15 cellular contexts compared by ENCODE assay signal in the genomic region with DNA sequence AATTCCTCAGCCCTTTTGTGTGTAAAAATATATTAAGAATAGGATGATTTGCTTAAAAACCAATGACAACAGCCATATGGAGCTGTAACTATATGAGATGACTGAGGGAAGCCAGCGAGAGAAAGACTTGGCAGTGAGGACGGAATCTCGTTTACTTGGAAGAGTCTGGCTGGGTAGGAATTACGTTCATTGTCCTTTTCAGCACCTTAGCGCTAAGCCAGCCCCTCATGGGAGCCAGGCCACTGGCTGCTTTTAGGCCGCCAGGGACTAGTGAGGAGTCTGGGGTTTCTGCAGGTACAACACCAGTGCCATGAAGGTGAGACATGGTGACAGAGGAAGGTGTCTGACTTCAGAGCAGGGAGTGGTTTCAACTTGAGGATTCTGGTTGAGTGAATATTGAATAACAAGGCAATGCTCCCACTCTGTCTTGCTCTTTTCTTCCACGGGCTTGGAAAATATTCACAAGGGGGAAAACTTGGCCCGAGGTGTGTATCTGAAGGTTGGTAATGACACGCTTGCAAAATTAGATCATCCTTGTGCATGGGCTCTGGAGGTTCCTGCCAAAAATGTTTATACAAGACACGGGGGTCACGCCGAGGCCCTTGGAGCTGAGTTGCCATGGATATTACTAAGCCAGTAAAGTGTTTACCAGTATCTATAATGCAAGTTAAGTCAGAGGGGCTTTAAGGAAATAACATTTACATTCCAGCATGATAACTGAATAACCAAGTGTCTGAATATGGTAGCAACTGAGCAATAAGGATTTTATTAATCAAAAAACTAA. TPM values are rescaled to one million over a fixed set of nuclear protein-coding genes. Genes with fewer than 3 reads are reported as not detected.
A peak's percentile ranks its signal among the peaks of the same experiment; 100 is the strongest.
DNase-seq lines count a peak whose midpoint lies in the region; ATAC-seq and TF ChIP-seq lines count a peak whose summit lies in the region.
"Had no signal": no experiment of that assay in that cellular context is flagged by ENCODE, and none has a peak within 500 bp of the region (broad histone marks: within the 10 kb centered on the region; RNA-seq: fewer than 3 reads in every experiment).

No MANE protein-coding gene starts in this region.

- H3K4me2 ChIP-seq in HCT116 (ENCODE audit: low read length) (no peak overlapping the region), hepatocyte (no peak overlapping the region)

- no peak for TF ChIP-seq CTCF in HCT116 (IDR thresholded peaks at IDR 0.05 in 2 of 3, conservative IDR thresholded peaks at IDR 0.05 in 1 of 3; ENCODE audit: borderline replicate concordance in 1 of 3, insufficient read depth in 1 of 3, low read depth in 2 of 3, low read length in 2 of 3)
- TF ChIP-seq CTCF in brain (conservative IDR thresholded peaks at IDR 0.05), result no peak
- no peak for TF ChIP-seq CTCF in hepatocyte (IDR thresholded peaks at IDR 0.05; ENCODE audit: poor library complexity)
- no peak for TF ChIP-seq CTCF in stomach (IDR thresholded peaks at IDR 0.05)
- no peak for TF ChIP-seq CTCF in body of pancreas (IDR thresholded peaks at IDR 0.05)
- TF ChIP-seq CTCF in foreskin keratinocyte (conservative IDR thresholded peaks at IDR 0.05), result no peak

- peaks cover 35% of the 10 kb centered on the region for H3K4me1 Mint-ChIP-seq in brain

- no peak for DNase-seq in HCT116 (ENCODE audit: low read depth, low spot score)
- DNase-seq in hepatocyte (ENCODE audit: low spot score), result no peak
- no peak for DNase-seq in stomach
- no peak for DNase-seq in body of pancreas
- DNase-seq in SIG-M5 (lab: John Stamatoyannopoulos, UW), result no peak
- DNase-seq in NCI-H1436 (lab: John Stamatoyannopoulos, UW), result no peak
- DNase-seq in foreskin keratinocyte, result no peak
- DNase-seq: activated B cell treated with CpG ODN at 0.5 μM for 24 hours; activated T-cell treated with anti-CD3 and anti-CD28 coated beads, Interleukin-2, amount 50 U/mL, for 1 hour; DMS 273 treated with DMSO at 0.1 percent for 48 hours; KBM-7; ovary; stimulated activated CD4-positive, alpha-beta T cell treated with anti-CD3 and anti-CD28 coated beads, Interleukin-2, amount 100 ng/mL, for 48 hours had no signal

- POLR2A ChIA-PET in HCT116 (lab: Charles Lee), result no interaction called here

- H3K9me3 ChIP-seq in HCT116 (ENCODE audit: control insufficient read depth in 1 of 2, insufficient read depth in 1 of 2, low read depth in 1 of 2, low read length in 2 of 2) (no peaks in the 10 kb centered on the region), hepatocyte (ENCODE audit: low read depth) (no peaks in the 10 kb centered on the region), stomach (no peaks in the 10 kb centered on the region), body of pancreas (no peaks in the 10 kb centered on the region)
- H3K9me3 ChIP-seq: ovary had no signal

- peaks cover 61% of the 10 kb centered on the region for H3K36me3 Mint-ChIP-seq in brain

- intact Hi-C loops in HCT116 (cut with micrococcal nuclease) (no loop called here), stomach (cut with DNase I; ENCODE audit: low total_unique reads) (no loop called here), body of pancreas (cut with DNase I) (no loop called here)

- H4K20me1 ChIP-seq in HCT116 (ENCODE audit: insufficient read depth) (no peaks in the 10 kb centered on the region), hepatocyte (ENCODE audit: insufficient read depth, poor library complexity, severe bottlenecking) (peaks cover 89% of the 10 kb centered on the region)

- H3K4me3 ChIP-seq in HCT116 (replicated peaks in 1 of 2; ENCODE audit: low read depth in 1 of 2, low read length in 2 of 2), result no peak overlapping the region
- no peak overlapping the region for H3K4me3 ChIP-seq in hepatocyte
- H3K4me3 ChIP-seq in stomach, result no peak overlapping the region
- no peak overlapping the region for H3K4me3 ChIP-seq in body of pancreas
- H3K4me3 ChIP-seq: ovary had no signal

- H3K4me1 ChIP-seq in HCT116 (ENCODE audit: control insufficient read depth in 1 of 2, insufficient read depth in 2 of 2, low read length in 2 of 2) (peaks cover 0 to 2% of the 10 kb centered on the region in 2 experiments; a peak in 2 of 4 replicates), hepatocyte (ENCODE audit: insufficient read depth) (peaks cover 32% of the 10 kb centered on the region), stomach (peaks cover 38 to 100% (median 71%) of the 10 kb centered on the region in 4 donors), body of pancreas (peaks cover 22% of the 10 kb centered on the region), foreskin keratinocyte (peaks cover 2% of the 10 kb centered on the region)

- no peak for TF ChIP-seq EP300 in stomach (IDR thresholded peaks at IDR 0.05)

- WGBS in hepatocyte (ENCODE audit: low lambda C conversion rate, missing lambda C conversion rate), result 65% methylated on average over 12 of the region's 12 CpGs
- WGBS in stomach, 5 donors, result 60 to 78% (median 74%) methylated on average over 12 of the region's 12 CpGs
- 72 to 76% methylated on average over 12 of the region's 12 CpGs for WGBS in body of pancreas, 2 donors

- TF ChIP-seq POLR2A in HCT116 (IDR thresholded peaks at IDR 0.05; ENCODE audit: borderline replicate concordance, extremely low read depth, insufficient read depth, insufficient read length) (no peak), stomach (IDR thresholded peaks at IDR 0.05) (no peak), body of pancreas (IDR thresholded peaks at IDR 0.05) (no peak)

- H3K9me3 Mint-ChIP-seq in brain, result peaks cover 0 to 5% (median 0%) of the 10 kb centered on the region in 5 experiments
- H3K9me3 Mint-ChIP-seq: activated B cell treated with CpG ODN at 0.5 μM for 24 hours had no signal

- H3K27me3 ChIP-seq in HCT116 (ENCODE audit: insufficient read depth, low read length) (no peaks in the 10 kb centered on the region), hepatocyte (no peaks in the 10 kb centered on the region), stomach (no peaks in the 10 kb centered on the region), body of pancreas (no peaks in the 10 kb centered on the region), foreskin keratinocyte (no peaks in the 10 kb centered on the region)
- H3K27me3 ChIP-seq: ovary had no signal

- TF ChIP-seq RAD21 in HCT116 (IDR thresholded peaks at IDR 0.05; ENCODE audit: low read depth), result no peak

- H2AFZ ChIP-seq in HCT116 (ENCODE audit: low read depth, low read length, poor library complexity, severe bottlenecking), result no peak overlapping the region
- no peak overlapping the region for H2AFZ ChIP-seq in hepatocyte

- H3K27me3 Mint-ChIP-seq in brain, result no peaks in the 10 kb centered on the region
- H3K27me3 Mint-ChIP-seq: activated B cell treated with CpG ODN at 0.5 μM for 24 hours had no signal

- ATAC-seq in HCT116 (no peak), body of pancreas (no peak), foreskin keratinocyte (no peak)
- ATAC-seq: SK-N-SH treated with all-trans-retinoic acid at 6 μM for 48 hours had no signal

- H3K79me2 ChIP-seq in HCT116 (ENCODE audit: insufficient read depth, low read length) (peaks cover 93% of the 10 kb centered on the region), hepatocyte (peaks cover 99% of the 10 kb centered on the region)

- H3K27ac Mint-ChIP-seq in brain, result peak overlapping the region in 4 of 5 experiments; percentile 69 to 91 (median 78)
- H3K27ac Mint-ChIP-seq: activated B cell treated with CpG ODN at 0.5 μM for 24 hours had no signal

- RAD21 ChIA-PET in HCT116 (lab: Charles Lee; ENCODE audit: low non-redundant PET in 1 of 2, low total read pairs in 2 of 2, uncharacterized antibody in 2 of 2, unreplicated experiment in 2 of 2), result no interaction called here

- TSS peak; percentile 24 for BruUV-seq in HCT116 (replicated peaks; lab: Mats Ljungman, UMichigan)

- H3K27ac ChIP-seq in HCT116 (ENCODE audit: low read depth, low read length) (no peak overlapping the region), hepatocyte (peak overlapping the region; percentile 51), stomach (peak overlapping the region; percentile 12 to 71 (median 57)), body of pancreas (no peak overlapping the region), foreskin keratinocyte (no peak overlapping the region)
- H3K27ac ChIP-seq: ovary had no signal

- H3K36me3 ChIP-seq in HCT116 (ENCODE audit: control insufficient read depth in 1 of 2, insufficient read depth in 2 of 2, low read length in 2 of 2), result peaks cover 3 to 19% of the 10 kb centered on the region in 2 experiments; a peak in 3 of 4 replicates
- peaks cover 4% of the 10 kb centered on the region for H3K36me3 ChIP-seq in hepatocyte (replicated peaks; ENCODE audit: insufficient read depth, low read depth)
- H3K36me3 ChIP-seq in stomach, result peaks cover 0 to 43% (median 31%) of the 10 kb centered on the region in 4 donors
- H3K36me3 ChIP-seq in body of pancreas (replicated peaks in 1 of 2; ENCODE audit: insufficient read depth in 1 of 2, low read depth in 2 of 2), result peaks cover 0 to 14% of the 10 kb centered on the region in 2 donors
- H3K36me3 ChIP-seq: ovary had no signal

- CTCF ChIA-PET in HCT116 (lab: Charles Lee), result no interaction called here

- H3K9ac ChIP-seq in HCT116 (ENCODE audit: low read length), result no peak overlapping the region

- peak overlapping the region in 2 of 5 experiments; percentile 2 to 7 for H3K4me3 Mint-ChIP-seq in brain
- H3K4me3 Mint-ChIP-seq: activated B cell treated with CpG ODN at 0.5 μM for 24 hours had no signal

- H3K9me2 ChIP-seq in HCT116 (ENCODE audit: insufficient read depth), result no peaks in the 10 kb centered on the region
- H3K9me2 ChIP-seq in hepatocyte (replicated peaks; ENCODE audit: insufficient read depth), result no peaks in the 10 kb centered on the region

TF ChIP-seq in HCT116, 20 proteins besides CTCF, POLR2A, EP300 and RAD21 (continues in another document):
- TF ChIP-seq ZNF274 (IDR thresholded peaks at IDR 0.05; ENCODE audit: low read depth, low read length) (no peak), ZFX (IDR thresholded peaks at IDR 0.05) (no peak), POLR2AphosphoS5 (IDR thresholded peaks at IDR 0.05; ENCODE audit: low read depth, low read length) (no peak), JUND (IDR thresholded peaks at IDR 0.05) (no peak), YY1 (IDR thresholded peaks at IDR 0.05; ENCODE audit: extremely low read depth, insufficient replicate concordance, low read depth, low read length) (no peak), TCF7L2 (IDR thresholded peaks at IDR 0.05; ENCODE audit: borderline replicate concordance, extremely low read depth, insufficient read depth, insufficient read length) (no peak), SIN3A (IDR thresholded peaks at IDR 0.05; ENCODE audit: low read depth) (no peak), EZH2phosphoT487 (IDR thresholded peaks at IDR 0.05; ENCODE audit: borderline replicate concordance) (no peak)

RNA-seq across cellular contexts. Expression of a gene that starts 17.5 kb away (rescaled TPM):
- total RNA-seq in HCT116 (2021; ENCODE audit: unreplicated experiment) (44.2 TPM), hepatocyte (77.3 and 81.1 TPM in 2 replicates), stomach (100 to 1,000 TPM in 2 of 5 donors, 10 to 100 TPM in 3; 46.4 to 113 (median 79.1) TPM), body of pancreas (10 to 100 TPM; 30.6 to 32.0 TPM), foreskin keratinocyte (29.1 and 30.1 TPM in 2 replicates)
- 17.5 and 17.8 TPM in 2 replicates for polyA plus RNA-seq in HCT116 (2012)
- polyA plus RNA-seq in brain (ENCODE audit: insufficient read depth, low read depth, low replicate concordance) (16.5 TPM), hepatocyte (68.4 and 74.2 TPM in 2 replicates), stomach (10 to 100 TPM; 13.0 to 45.1 (median 13.5) TPM), foreskin keratinocyte (8.0 and 9.4 TPM in 2 replicates)

Comparison
In these comparisons a context has a peak if more than half of its experiments do, and no peak if none do; other contexts are left out.
1. H3K27ac ChIP-seq: peak in hepatocyte (single experiment) and stomach (5 of 5); none in HCT116 (single experiment), body of pancreas (0 of 4) and foreskin keratinocyte (single experiment).